1 cellular context compared by ENCODE assay signal in the genomic region with DNA sequence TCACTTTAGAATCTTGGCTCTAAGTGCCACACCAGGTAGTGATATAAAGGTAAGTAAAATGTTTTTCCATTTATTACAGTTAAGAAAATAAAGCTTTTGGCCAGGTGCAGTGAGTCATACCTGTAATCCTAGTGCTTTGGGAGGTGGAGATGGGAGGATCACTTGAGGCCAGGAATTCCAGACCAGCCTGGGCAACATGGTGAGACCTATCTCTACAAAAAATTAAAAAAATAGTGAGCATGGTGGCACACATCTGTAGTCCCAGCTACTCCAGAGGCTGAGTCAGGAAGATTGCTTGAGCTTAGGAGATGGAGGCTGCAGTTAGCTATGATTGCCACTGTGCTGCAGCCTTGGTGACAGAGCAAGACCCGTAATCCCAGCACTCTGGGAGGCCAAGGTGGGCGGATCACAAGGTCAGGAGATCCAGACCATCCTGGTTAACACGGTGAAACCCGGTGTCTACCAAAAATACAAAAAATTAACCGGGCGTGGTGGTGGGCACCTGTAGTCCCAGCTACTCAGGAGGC.
TF ChIP-seq lines count a peak whose summit lies in the region.

No MANE protein-coding gene starts in this region.

TF ChIP-seq in HepG2, 621 proteins besides CTCF, POLR2A, EP300 and RAD21:
- TF ChIP-seq YEATS4 (CRISPR knock-in tag; IDR thresholded peaks at IDR 0.05; ENCODE audit: borderline replicate concordance) = no peak
- TF ChIP-seq PCBP1 (IDR thresholded peaks at IDR 0.05; ENCODE audit: borderline replicate concordance, low read depth, low read length) = no peak
- no peak for TF ChIP-seq ZBTB33 (CRISPR knock-in tag; IDR thresholded peaks at IDR 0.05)
- no peak for TF ChIP-seq PHB2 (IDR thresholded peaks at IDR 0.05; ENCODE audit: partially characterized antibody)
- TF ChIP-seq PRMT3 (CRISPR knock-in tag; IDR thresholded peaks at IDR 0.05; ENCODE audit: borderline replicate concordance, low read depth) = no peak
- TF ChIP-seq JUNB (CRISPR knock-in tag; IDR thresholded peaks at IDR 0.05; ENCODE audit: borderline replicate concordance) = no peak
- no peak for TF ChIP-seq ZNF703 (CRISPR knock-in tag; IDR thresholded peaks at IDR 0.05; ENCODE audit: borderline replicate concordance)
- TF ChIP-seq STAG1 (CRISPR knock-in tag; IDR thresholded peaks at IDR 0.05) = no peak
- TF ChIP-seq, protein P1, sequence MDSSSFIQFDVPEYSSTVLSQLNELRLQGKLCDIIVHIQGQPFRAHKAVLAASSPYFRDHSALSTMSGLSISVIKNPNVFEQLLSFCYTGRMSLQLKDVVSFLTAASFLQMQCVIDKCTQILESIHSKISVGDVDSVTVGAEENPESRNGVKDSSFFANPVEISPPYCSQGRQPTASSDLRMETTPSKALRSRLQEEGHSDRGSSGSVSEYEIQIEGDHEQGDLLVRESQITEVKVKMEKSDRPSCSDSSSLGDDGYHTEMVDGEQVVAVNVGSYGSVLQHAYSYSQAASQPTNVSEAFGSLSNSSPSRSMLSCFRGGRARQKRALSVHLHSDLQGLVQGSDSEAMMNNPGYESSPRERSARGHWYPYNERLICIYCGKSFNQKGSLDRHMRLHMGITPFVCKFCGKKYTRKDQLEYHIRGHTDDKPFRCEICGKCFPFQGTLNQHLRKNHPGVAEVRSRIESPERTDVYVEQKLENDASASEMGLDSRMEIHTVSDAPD (CRISPR knock-in tag; IDR thresholded peaks at IDR 0.05) = no peak
- no peak for TF ChIP-seq GABPA (IDR thresholded peaks at IDR 0.05; ENCODE audit: low read depth, low read length)
- no peak for TF ChIP-seq GABPA (CRISPR knock-in tag; IDR thresholded peaks at IDR 0.05; ENCODE audit: low read depth)
- TF ChIP-seq SCMH1 (CRISPR knock-in tag; IDR thresholded peaks at IDR 0.05; ENCODE audit: borderline replicate concordance) = no peak
- no peak for TF ChIP-seq ZMYM2 (CRISPR knock-in tag; IDR thresholded peaks at IDR 0.05)
- TF ChIP-seq, protein P2, sequence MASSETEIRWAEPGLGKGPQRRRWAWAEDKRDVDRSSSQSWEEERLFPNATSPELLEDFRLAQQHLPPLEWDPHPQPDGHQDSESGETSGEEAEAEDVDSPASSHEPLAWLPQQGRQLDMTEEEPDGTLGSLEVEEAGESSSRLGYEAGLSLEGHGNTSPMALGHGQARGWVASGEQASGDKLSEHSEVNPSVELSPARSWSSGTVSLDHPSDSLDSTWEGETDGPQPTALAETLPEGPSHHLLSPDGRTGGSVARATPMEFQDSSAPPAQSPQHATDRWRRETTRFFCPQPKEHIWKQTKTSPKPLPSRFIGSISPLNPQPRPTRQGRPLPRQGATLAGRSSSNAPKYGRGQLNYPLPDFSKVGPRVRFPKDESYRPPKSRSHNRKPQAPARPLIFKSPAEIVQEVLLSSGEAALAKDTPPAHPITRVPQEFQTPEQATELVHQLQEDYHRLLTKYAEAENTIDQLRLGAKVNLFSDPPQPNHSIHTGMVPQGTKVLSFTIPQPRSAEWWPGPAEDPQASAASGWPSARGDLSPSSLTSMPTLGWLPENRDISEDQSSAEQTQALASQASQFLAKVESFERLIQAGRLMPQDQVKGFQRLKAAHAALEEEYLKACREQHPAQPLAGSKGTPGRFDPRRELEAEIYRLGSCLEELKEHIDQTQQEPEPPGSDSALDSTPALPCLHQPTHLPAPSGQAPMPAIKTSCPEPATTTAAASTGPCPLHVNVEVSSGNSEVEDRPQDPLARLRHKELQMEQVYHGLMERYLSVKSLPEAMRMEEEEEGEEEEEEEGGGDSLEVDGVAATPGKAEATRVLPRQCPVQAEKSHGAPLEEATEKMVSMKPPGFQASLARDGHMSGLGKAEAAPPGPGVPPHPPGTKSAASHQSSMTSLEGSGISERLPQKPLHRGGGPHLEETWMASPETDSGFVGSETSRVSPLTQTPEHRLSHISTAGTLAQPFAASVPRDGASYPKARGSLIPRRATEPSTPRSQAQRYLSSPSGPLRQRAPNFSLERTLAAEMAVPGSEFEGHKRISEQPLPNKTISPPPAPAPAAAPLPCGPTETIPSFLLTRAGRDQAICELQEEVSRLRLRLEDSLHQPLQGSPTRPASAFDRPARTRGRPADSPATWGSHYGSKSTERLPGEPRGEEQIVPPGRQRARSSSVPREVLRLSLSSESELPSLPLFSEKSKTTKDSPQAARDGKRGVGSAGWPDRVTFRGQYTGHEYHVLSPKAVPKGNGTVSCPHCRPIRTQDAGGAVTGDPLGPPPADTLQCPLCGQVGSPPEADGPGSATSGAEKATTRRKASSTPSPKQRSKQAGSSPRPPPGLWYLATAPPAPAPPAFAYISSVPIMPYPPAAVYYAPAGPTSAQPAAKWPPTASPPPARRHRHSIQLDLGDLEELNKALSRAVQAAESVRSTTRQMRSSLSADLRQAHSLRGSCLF (CRISPR knock-in tag; IDR thresholded peaks at IDR 0.05; ENCODE audit: borderline replicate concordance) = no peak
- no peak for TF ChIP-seq FOXO4 (CRISPR knock-in tag; conservative IDR thresholded peaks at IDR 0.05)
- TF ChIP-seq TEAD2 (CRISPR knock-in tag; IDR thresholded peaks at IDR 0.05) = no peak
- no peak for TF ChIP-seq ZNF468 (CRISPR knock-in tag; IDR thresholded peaks at IDR 0.05)
- TF ChIP-seq ZNF75D (CRISPR knock-in tag; IDR thresholded peaks at IDR 0.05; ENCODE audit: borderline replicate concordance) = no peak
- TF ChIP-seq, protein P3, sequence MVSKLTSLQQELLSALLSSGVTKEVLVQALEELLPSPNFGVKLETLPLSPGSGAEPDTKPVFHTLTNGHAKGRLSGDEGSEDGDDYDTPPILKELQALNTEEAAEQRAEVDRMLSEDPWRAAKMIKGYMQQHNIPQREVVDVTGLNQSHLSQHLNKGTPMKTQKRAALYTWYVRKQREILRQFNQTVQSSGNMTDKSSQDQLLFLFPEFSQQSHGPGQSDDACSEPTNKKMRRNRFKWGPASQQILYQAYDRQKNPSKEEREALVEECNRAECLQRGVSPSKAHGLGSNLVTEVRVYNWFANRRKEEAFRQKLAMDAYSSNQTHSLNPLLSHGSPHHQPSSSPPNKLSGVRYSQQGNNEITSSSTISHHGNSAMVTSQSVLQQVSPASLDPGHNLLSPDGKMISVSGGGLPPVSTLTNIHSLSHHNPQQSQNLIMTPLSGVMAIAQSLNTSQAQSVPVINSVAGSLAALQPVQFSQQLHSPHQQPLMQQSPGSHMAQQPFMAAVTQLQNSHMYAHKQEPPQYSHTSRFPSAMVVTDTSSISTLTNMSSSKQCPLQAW (CRISPR knock-in tag; IDR thresholded peaks at IDR 0.05) = no peak
- no peak for TF ChIP-seq CBX2 (IDR thresholded peaks at IDR 0.05; ENCODE audit: low read depth, low read length)
- TF ChIP-seq CBX2 (CRISPR knock-in tag; IDR thresholded peaks at IDR 0.05; ENCODE audit: low read depth) = no peak
- TF ChIP-seq SOX6 (IDR thresholded peaks at IDR 0.05) = no peak
- TF ChIP-seq SOX6 (CRISPR knock-in tag; IDR thresholded peaks at IDR 0.05) = no peak
